8 cellular contexts compared by ENCODE assay signal in the genomic region with DNA sequence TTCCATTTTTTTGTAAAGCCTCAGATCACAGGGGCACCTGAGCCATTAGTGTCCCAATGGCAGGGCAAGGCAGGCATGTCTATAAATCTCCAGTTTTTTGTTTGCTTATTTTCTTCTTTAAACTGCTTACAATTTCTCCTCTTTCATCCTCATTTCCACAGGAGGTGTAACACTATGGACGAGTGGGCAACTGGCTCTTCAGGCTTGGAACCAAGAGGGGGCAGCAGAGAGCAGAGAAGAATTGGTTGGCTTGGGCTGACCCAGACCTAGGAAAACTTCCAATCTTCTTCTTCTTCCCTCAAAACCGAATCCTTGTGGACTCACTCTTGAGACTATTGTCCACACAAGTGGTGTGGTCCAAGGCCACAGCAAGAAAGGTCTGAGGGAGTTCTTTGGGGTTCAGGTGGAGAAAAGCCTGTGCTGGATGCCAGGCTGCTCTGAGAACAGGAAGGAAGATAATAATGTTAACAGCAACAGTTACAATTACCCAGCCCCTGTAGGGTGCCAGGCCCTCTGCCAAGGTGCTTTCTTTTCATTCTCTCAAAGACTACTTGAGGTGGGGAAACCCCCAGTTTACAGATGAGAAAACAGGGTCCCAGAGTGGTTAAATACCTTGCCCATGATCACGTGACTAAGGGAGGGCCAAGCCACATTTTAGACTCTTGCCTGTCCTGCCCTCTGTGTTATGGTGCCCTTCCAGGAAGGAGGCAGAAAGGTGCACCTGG.
DNase-seq lines count a peak whose midpoint lies in the region; ATAC-seq, FAIRE-seq and TF ChIP-seq lines count a peak whose summit lies in the region.

No MANE protein-coding gene starts in this region.

- ATAC-seq in GM19372 (IDR thresholded peaks at IDR 0.05; ENCODE audit: low read depth, unreplicated experiment) = peak; percentile 74
- no peak for ATAC-seq in HG03108 (IDR thresholded peaks at IDR 0.05; ENCODE audit: unreplicated experiment)

- H3K4me3 ChIP-seq in bronchial epithelial cell (ENCODE audit: low read depth, low read length) (no peak overlapping the region), kidney epithelial cell (ENCODE audit: low read depth, low read length) (no peak overlapping the region)

- peak; percentile 43 for DNase-seq in D721Med (ENCODE audit: insufficient read length, low spot score)
- peak; percentile 79 for DNase-seq in HT-29 (ENCODE audit: low spot score)
- DNase-seq in SK-MEL-5 (ENCODE audit: low read depth, low spot score) = peak; percentile 73
- DNase-seq in bronchial epithelial cell (ENCODE audit: low read depth) = peak; percentile 38
- DNase-seq in kidney epithelial cell (ENCODE audit: low read depth) = no peak
- peak; percentile 53 to 60 for DNase-seq in stimulated activated CD4-positive, alpha-beta T cell treated with anti-CD3 and anti-CD28 coated beads, Interleukin-2, amount 100 ng/mL, for 48 hours

- TF ChIP-seq CTCF in D721Med (IDR thresholded peaks at IDR 0.05; ENCODE audit: insufficient read depth, missing control alignments) (peak; percentile 82), bronchial epithelial cell (IDR thresholded peaks at IDR 0.05; ENCODE audit: insufficient read depth, low read length, severe bottlenecking) (peak; percentile 84), kidney epithelial cell (IDR thresholded peaks at IDR 0.05; ENCODE audit: insufficient read depth, low read length, poor library complexity, severe bottlenecking) (peak; percentile 88)

- in situ Hi-C loops in SK-MEL-5 (cut with HindIII; ENCODE audit: low pct_unique_long_range_greater_than_20kb, low sequenced_read_pairs) = no loop called here

- no peaks in the 10 kb centered on the region for H3K36me3 ChIP-seq in bronchial epithelial cell (ENCODE audit: control insufficient read depth, insufficient read depth, low read length)
- no peaks in the 10 kb centered on the region for H3K36me3 ChIP-seq in kidney epithelial cell (ENCODE audit: control insufficient read depth, insufficient read depth, low read length)

- H3K27me3 ChIP-seq in bronchial epithelial cell (ENCODE audit: control insufficient read depth, insufficient read depth, low read length) (no peaks in the 10 kb centered on the region), kidney epithelial cell (ENCODE audit: control insufficient read depth, insufficient read depth, low read length) (peaks cover 13% of the 10 kb centered on the region)

- no peak for FAIRE-seq in D721Med (lab: Jason Lieb, UNC)
- peak; percentile 72 for FAIRE-seq in bronchial epithelial cell (lab: Jason Lieb, UNC)
